In genomic region chr1:61087574-61087973, GRCh38 we compare ENCODE assay signal across 15 cellular contexts. TPM values are rescaled to one million over a fixed set of nuclear protein-coding genes. Genes with fewer than 3 reads are reported as not detected.
DNase-seq lines count a peak whose midpoint lies in the region; ATAC-seq and TF ChIP-seq lines count a peak whose summit lies in the region.
"Had no signal": no experiment of that assay in that cellular context is flagged by ENCODE, and none has a peak within 500 bp of the region (broad histone marks: within the 10 kb centered on the region; RNA-seq: fewer than 3 reads in every experiment).

No MANE protein-coding gene starts in this region.

- DNase-seq in G401 (ENCODE audit: low spot score) (peak; percentile 81), cerebellar cortex (ENCODE audit: low spot score) (peak; percentile 76), right lobe of liver (peak in 2 of 3 donors; percentile 36 to 56), stomach (no peak), NCI-H774 (lab: John Stamatoyannopoulos, UW) (no peak), mesenteric fat pad (ENCODE audit: low spot score) (no peak), NCI-H187 (lab: John Stamatoyannopoulos, UW) (no peak)
- no peak for DNase-seq in natural killer cell treated with Interleukin-12 subunit alpha and Interleukin-12 subunit beta and Interleukin-15 and Interleukin-18, amount 100 ng/mL, for 72 hours (ENCODE audit: low spot score)
- DNase-seq: erythroblast, kidney, MG63, NCI-H2107 had no signal

- TF ChIP-seq POLR2A in right lobe of liver (IDR thresholded peaks at IDR 0.05) (no peak), stomach (IDR thresholded peaks at IDR 0.05) (no peak)

- no peaks in the 10 kb centered on the region for H3K9me3 Mint-ChIP-seq in natural killer cell treated with Interleukin-12 subunit alpha and Interleukin-12 subunit beta and Interleukin-15 and Interleukin-18, amount 100 ng/mL, for 72 hours
- H3K9me3 Mint-ChIP-seq: activated T-helper 1 cell treated with anti-CD3 and anti-CD28 coated beads, Interleukin-12 subunit alpha, Interleukin-12 subunit beta, Interleukin-2, Interleukin-4 antibody, amounts not matched to agents 30 ng/mL and 10 ng/mL and 1 ng/mL, durations not matched to agents 14 hours and 24 hours and 36 hours; dendritic cell treated with granulocyte-macrophage colony-stimulating factor and Interleukin-4, amounts not matched to agents 40 ng/mL and 50 ng/mL, for 4 days had no signal

- peak in 2 of 4 donors; percentile 10 to 11 for ATAC-seq in right lobe of liver
- no peak for ATAC-seq in natural killer cell treated with Interleukin-12 subunit alpha and Interleukin-12 subunit beta and Interleukin-15 and Interleukin-18, amount 100 ng/mL, for 72 hours

- H3K4me3 ChIP-seq in right lobe of liver (no peak overlapping the region), stomach (no peak overlapping the region)
- H3K4me3 ChIP-seq: hepatocyte, MG63 had no signal

- H3K27ac ChIP-seq in right lobe of liver, result peak overlapping the region in 1 of 3 donors; percentile 98
- H3K27ac ChIP-seq in stomach, result peak overlapping the region in 4 of 5 donors; percentile 25 to 96 (median 78)
- H3K27ac ChIP-seq: hepatocyte had no signal

- H3K36me3 ChIP-seq in right lobe of liver (peaks cover 0 to 14% (median 2%) of the 10 kb centered on the region in 4 donors), stomach (peaks cover 0 to 13% (median 10%) of the 10 kb centered on the region in 4 donors)
- H3K36me3 ChIP-seq: MG63 had no signal

- intact Hi-C loops in right lobe of liver (cut with DNase I), result no loop called here
- intact Hi-C loops in stomach (cut with DNase I; ENCODE audit: low total_unique reads), result no loop called here

- H3K27ac Mint-ChIP-seq in natural killer cell treated with Interleukin-12 subunit alpha and Interleukin-12 subunit beta and Interleukin-15 and Interleukin-18, amount 100 ng/mL, for 72 hours, result no peak overlapping the region
- H3K27ac Mint-ChIP-seq: activated T-helper 1 cell treated with anti-CD3 and anti-CD28 coated beads, Interleukin-12 subunit alpha, Interleukin-12 subunit beta, Interleukin-2, Interleukin-4 antibody, amounts not matched to agents 30 ng/mL and 10 ng/mL and 1 ng/mL, durations not matched to agents 14 hours and 24 hours and 36 hours; dendritic cell treated with granulocyte-macrophage colony-stimulating factor and Interleukin-4, amounts not matched to agents 40 ng/mL and 50 ng/mL, for 4 days had no signal

- TF ChIP-seq CTCF in right lobe of liver (IDR thresholded peaks at IDR 0.05) (no peak), stomach (IDR thresholded peaks at IDR 0.05) (no peak)

- H3K4me3 Mint-ChIP-seq in natural killer cell treated with Interleukin-12 subunit alpha and Interleukin-12 subunit beta and Interleukin-15 and Interleukin-18, amount 100 ng/mL, for 72 hours, result no peak overlapping the region
- H3K4me3 Mint-ChIP-seq: activated T-helper 1 cell treated with anti-CD3 and anti-CD28 coated beads, Interleukin-12 subunit alpha, Interleukin-12 subunit beta, Interleukin-2, Interleukin-4 antibody, amounts not matched to agents 30 ng/mL and 10 ng/mL and 1 ng/mL, durations not matched to agents 14 hours and 24 hours and 36 hours; dendritic cell treated with granulocyte-macrophage colony-stimulating factor and Interleukin-4, amounts not matched to agents 40 ng/mL and 50 ng/mL, for 4 days had no signal

- H3K27me3 Mint-ChIP-seq in natural killer cell treated with Interleukin-12 subunit alpha and Interleukin-12 subunit beta and Interleukin-15 and Interleukin-18, amount 100 ng/mL, for 72 hours, result peaks cover 12 to 17% of the 10 kb centered on the region in 2 donors

- in situ Hi-C loops in G401 (cut with HindIII; ENCODE audit: low sequenced_read_pairs), result no loop called here

- H3K36me3 Mint-ChIP-seq in natural killer cell treated with Interleukin-12 subunit alpha and Interleukin-12 subunit beta and Interleukin-15 and Interleukin-18, amount 100 ng/mL, for 72 hours, result peaks cover 6% of the 10 kb centered on the region

- 55% methylated on average over 3 of the region's 3 CpGs for WGBS in right lobe of liver (ENCODE audit: insufficient coverage, low coverage, low lambda C conversion rate, missing lambda C conversion rate)
- WGBS in stomach, 5 donors, result 54 to 65% (median 59%) methylated on average over 3 of the region's 3 CpGs

- H3K4me1 Mint-ChIP-seq in natural killer cell treated with Interleukin-12 subunit alpha and Interleukin-12 subunit beta and Interleukin-15 and Interleukin-18, amount 100 ng/mL, for 72 hours (ENCODE audit: low read depth in 2 of 2), result peaks cover 5 to 8% of the 10 kb centered on the region in 2 donors

- TF ChIP-seq EP300 in stomach (IDR thresholded peaks at IDR 0.05), result no peak

- H3K27me3 ChIP-seq in right lobe of liver (no peaks in the 10 kb centered on the region), stomach (peaks cover 0 to 5% (median 0%) of the 10 kb centered on the region in 3 donors)
- H3K27me3 ChIP-seq: hepatocyte, MG63 had no signal

- H3K9me3 ChIP-seq in right lobe of liver (no peaks in the 10 kb centered on the region), stomach (no peaks in the 10 kb centered on the region)
- H3K9me3 ChIP-seq: MG63 had no signal

- H3K4me1 ChIP-seq in right lobe of liver, result peaks cover 0 to 49% (median 15%) of the 10 kb centered on the region in 4 donors
- H3K4me1 ChIP-seq in stomach, result peaks cover 13 to 85% (median 47%) of the 10 kb centered on the region in 4 donors

RNA-seq across cellular contexts. Expression of gene NFIA, which starts 5.2 kb away (rescaled TPM):
- total RNA-seq in G401 (2014; rRNA removed; shearing (Covaris generic)), result 0.37 and 0.47 TPM in 2 replicates
- total RNA-seq in right lobe of liver (10 to 100 TPM; 36.7 to 97.2 (median 57.9) TPM), stomach (100 to 1,000 TPM in 1 of 5 donors, 10 to 100 TPM in 4; 16.8 to 108 (median 61.0) TPM), mesenteric fat pad (111 TPM)
- polyA plus RNA-seq in stomach, result 10 to 100 TPM in 2 of 3 donors, 1 to 10 TPM in 1; 9.6 to 11.9 (median 10.0) TPM
- 1 to 10 TPM in 1 of 2 donors, under 1 TPM in 1; 0.14 to 7.3 TPM for total RNA-seq in natural killer cell treated with Interleukin-12 subunit alpha and Interleukin-12 subunit beta and Interleukin-15 and Interleukin-18, amount 100 ng/mL, for 72 hours

Comparison
In these comparisons a context has a peak if more than half of its experiments do, and no peak if none do; other contexts are left out.
1. DNase-seq: peak in G401 (single experiment), cerebellar cortex (single experiment) and right lobe of liver (2 of 3); none in stomach (single experiment), NCI-H774 (single experiment), natural killer cell treated with Interleukin-12 subunit alpha and Interleukin-12 subunit beta and Interleukin-15 and Interleukin-18, amount 100 ng/mL, for 72 hours (single experiment), mesenteric fat pad (single experiment) and NCI-H187 (0 of 2).